In genomic region chr9:71001780-71002386, GRCh38 we compare ENCODE assay signal across 8 cellular contexts.
DNase-seq lines count a peak whose midpoint lies in the region; ATAC-seq and TF ChIP-seq lines count a peak whose summit lies in the region.

No MANE protein-coding gene starts in this region.

- no peaks in the 10 kb centered on the region for H3K4me1 ChIP-seq in endodermal cell (ENCODE audit: control insufficient read depth, insufficient read depth, low read length)

- H3K27ac Mint-ChIP-seq in endodermal cell (no peak overlapping the region), progenitor cell of endocrine pancreas (no peak overlapping the region)

- H3K4me1 Mint-ChIP-seq in endodermal cell (peaks cover 9% of the 10 kb centered on the region), progenitor cell of endocrine pancreas (ENCODE audit: low read depth) (no peaks in the 10 kb centered on the region)

- H3K4me3 Mint-ChIP-seq in endodermal cell, result no peak overlapping the region
- H3K4me3 Mint-ChIP-seq in progenitor cell of endocrine pancreas (ENCODE audit: low read depth), result no peak overlapping the region

- H3K9me3 ChIP-seq in endodermal cell (ENCODE audit: control insufficient read depth, low read length), result peaks cover 25% of the 10 kb centered on the region

- TF ChIP-seq CTCF in endodermal cell (conservative IDR thresholded peaks at IDR 0.05) (peak; percentile 92), progenitor cell of endocrine pancreas (IDR thresholded peaks at IDR 0.05; ENCODE audit: unreplicated experiment) (peak; percentile 77)

- H3K27me3 Mint-ChIP-seq in endodermal cell (ENCODE audit: insufficient read depth) (no peaks in the 10 kb centered on the region), progenitor cell of endocrine pancreas (no peaks in the 10 kb centered on the region)

- ATAC-seq in GM21515 (IDR thresholded peaks at IDR 0.05; ENCODE audit: unreplicated experiment) (peak; percentile 70), HG03342 (IDR thresholded peaks at IDR 0.05; ENCODE audit: unreplicated experiment) (no peak)

- WGBS in endodermal cell (ENCODE audit: insufficient coverage in 1 of 2, insufficient read length in 1 of 2), 2 experiments, result 78 to 82% methylated on average over 5 of the region's 5 CpGs

- H3K27me3 ChIP-seq in endodermal cell (ENCODE audit: control insufficient read depth, insufficient read depth, low read length, poor library complexity, severe bottlenecking), result no peaks in the 10 kb centered on the region

- H3K36me3 Mint-ChIP-seq in endodermal cell (ENCODE audit: low read depth) (peaks cover 2% of the 10 kb centered on the region), progenitor cell of endocrine pancreas (ENCODE audit: insufficient read depth) (peaks cover 1% of the 10 kb centered on the region)

- DNase-seq in DMS153 treated with DMSO at 0.1 percent for 48 hours (lab: John Stamatoyannopoulos, UW; ENCODE audit: unreplicated experiment) (peak; percentile 7), NCI-H2171 (lab: John Stamatoyannopoulos, UW) (peak; percentile 5), endodermal cell (peak; percentile 80), progenitor cell of endocrine pancreas (ENCODE audit: low spot score, unreplicated experiment) (peak; percentile 18), hypothalamus (lab: John Stamatoyannopoulos, UW) (no peak)
- no peak for DNase-seq in effector CD8-positive, alpha-beta T cell (lab: John Stamatoyannopoulos, UW)

- H3K4me3 ChIP-seq in endodermal cell (ENCODE audit: low read length), result no peak overlapping the region

- H3K27ac ChIP-seq in endodermal cell (ENCODE audit: low read depth, low read length), result no peak overlapping the region

- H3K9ac ChIP-seq in endodermal cell (ENCODE audit: extremely low read depth, low read length, poor library complexity, severe bottlenecking), result no peak overlapping the region

- no peaks in the 10 kb centered on the region for H3K36me3 ChIP-seq in endodermal cell (ENCODE audit: control insufficient read depth, insufficient read depth, low read length)

- H3K9me3 Mint-ChIP-seq in endodermal cell, result peaks cover 28% of the 10 kb centered on the region
- peaks cover 16% of the 10 kb centered on the region for H3K9me3 Mint-ChIP-seq in progenitor cell of endocrine pancreas (ENCODE audit: low read depth)

Comparison
In these comparisons a context has a peak if more than half of its experiments do, and no peak if none do; other contexts are left out.
1. DNase-seq: peak in DMS153 treated with DMSO at 0.1 percent for 48 hours (single experiment), NCI-H2171 (single experiment), endodermal cell (single experiment) and progenitor cell of endocrine pancreas (single experiment); none in effector CD8-positive, alpha-beta T cell (single experiment) and hypothalamus (0 of 51).